Comparison of ENCODE assay signal across 13 cellular contexts in genomic region chr7:2893411-2893861, GRCh38. TPM values are rescaled to one million over a fixed set of nuclear protein-coding genes. Genes with fewer than 3 reads are reported as not detected.
DNase-seq lines count a peak whose midpoint lies in the region; ATAC-seq and TF ChIP-seq lines count a peak whose summit lies in the region.
"Had no signal": no experiment of that assay in that cellular context is flagged by ENCODE, and none has a peak within 500 bp of the region (broad histone marks: within the 10 kb centered on the region; RNA-seq: fewer than 3 reads in every experiment).

No MANE protein-coding gene starts in this region.

- no peak overlapping the region for H3K9ac ChIP-seq in DND-41 (ENCODE audit: low read depth, low read length)

- H3K27me3 ChIP-seq in DND-41 (ENCODE audit: insufficient read depth, low read length, poor library complexity) = no peaks in the 10 kb centered on the region
- H3K27me3 ChIP-seq in adrenal gland = peaks cover 2% of the 10 kb centered on the region

- H3K4me1 ChIP-seq in DND-41 (ENCODE audit: insufficient read depth, low read length) = peaks cover 26% of the 10 kb centered on the region
- H3K4me1 ChIP-seq in adrenal gland (replicated peaks in 1 of 2) = no peaks in the 10 kb centered on the region

- H3K4me3 Mint-ChIP-seq in immature natural killer cell = peak overlapping the region; percentile 61 to 89 (median 86)

- H3K36me3 Mint-ChIP-seq in immature natural killer cell = no peaks in the 10 kb centered on the region
- H3K36me3 Mint-ChIP-seq: CD4-positive, alpha-beta memory T cell had no signal

- peaks cover 30 to 33% of the 10 kb centered on the region in 2 donors for H3K4me1 Mint-ChIP-seq in immature natural killer cell

- no peak for TF ChIP-seq POLR2A in adrenal gland (IDR thresholded peaks at IDR 0.05)

- H3K79me2 ChIP-seq in DND-41 (ENCODE audit: insufficient read depth, low read length) = no peaks in the 10 kb centered on the region

- H3K27ac ChIP-seq in DND-41 (ENCODE audit: low read length) = peak overlapping the region; percentile 29; the same call in 1 of the 2 replicates
- no peak overlapping the region for H3K27ac ChIP-seq in adrenal gland

- no peaks in the 10 kb centered on the region for H3K9me3 ChIP-seq in DND-41 (ENCODE audit: insufficient read depth, low read length, severe bottlenecking)
- no peaks in the 10 kb centered on the region for H3K9me3 ChIP-seq in adrenal gland (replicated peaks in 1 of 3)

- TF ChIP-seq CTCF in DND-41 (IDR thresholded peaks at IDR 0.05; ENCODE audit: borderline replicate concordance, extremely low read depth, low read length, poor library complexity, severe bottlenecking) (no peak), adrenal gland (IDR thresholded peaks at IDR 0.05) (no peak)

- 67 to 78% (median 76%) methylated on average over 7 to 9 of the region's 9 CpGs for WGBS in adrenal gland, 4 donors

- peak overlapping the region; percentile 60; the same call in 1 of the 2 replicates for H3K4me2 ChIP-seq in DND-41 (ENCODE audit: insufficient read depth, low read length)

- intact Hi-C loops in adrenal gland (cut with DNase I) = no loop called here

- H3K4me3 ChIP-seq in DND-41 (ENCODE audit: low read depth in 1 of 2, low read length in 2 of 2) = peak overlapping the region in 1 of 2 experiments; percentile 14; a peak in 1 of 4 replicates
- no peak overlapping the region for H3K4me3 ChIP-seq in adrenal gland
- H3K4me3 ChIP-seq: lung had no signal

- no peaks in the 10 kb centered on the region for H4K20me1 ChIP-seq in DND-41 (ENCODE audit: insufficient read depth, low read length)

- peaks cover 0 to 2% (median 0%) of the 10 kb centered on the region in 6 donors for H3K9me3 Mint-ChIP-seq in immature natural killer cell
- H3K9me3 Mint-ChIP-seq: activated T-helper 2 cell treated with anti-CD3 and anti-CD28 coated beads, Interferon-gamma antibody, Interleukin-2, Interleukin-4, amounts not matched to agents 10 μg/mL and 5 μg/mL and 100 μg/mL, durations not matched to agents 14 hours and 24 hours and 36 hours had no signal

- H3K36me3 ChIP-seq in DND-41 (ENCODE audit: insufficient read depth, low read length) (no peaks in the 10 kb centered on the region), adrenal gland (replicated peaks in 1 of 2) (no peaks in the 10 kb centered on the region)

- ATAC-seq in DND-41 (ENCODE audit: insufficient read depth, low read depth) (no peak), GM18511 (IDR thresholded peaks at IDR 0.05; ENCODE audit: unreplicated experiment) (peak; percentile 32)

- H3K27ac Mint-ChIP-seq in immature natural killer cell = peak overlapping the region in 5 of 6 donors; percentile 66 to 91 (median 80)

- no peak for DNase-seq in DND-41
- peak; percentile 83 for DNase-seq in NAMALWA (ENCODE audit: low spot score)
- peak in 1 of 3 donors; percentile 30 for DNase-seq in immature natural killer cell
- no peak for DNase-seq in inferior parietal cortex (ENCODE audit: extremely low spot score)
- DNase-seq in amniotic stem cell (lab: John Stamatoyannopoulos, UW) = no peak
- no peak for DNase-seq in adrenal gland
- DNase-seq in NOMO-1 treated with DMSO at 0.1 percent for 48 hours (lab: John Stamatoyannopoulos, UW; ENCODE audit: unreplicated experiment) = no peak
- DNase-seq: CD4-positive, alpha-beta memory T cell; central memory CD4-positive, alpha-beta T cell; stimulated activated naive CD4-positive, alpha-beta T cell had no signal

- peaks cover 3 to 9% (median 7%) of the 10 kb centered on the region in 3 donors for H3K27me3 Mint-ChIP-seq in immature natural killer cell (ENCODE audit: low read depth in 3 of 3)
- H3K27me3 Mint-ChIP-seq: CD4-positive, alpha-beta memory T cell had no signal

- no peak overlapping the region for H2AFZ ChIP-seq in DND-41 (ENCODE audit: low read depth, low read length)

RNA-seq across cellular contexts. Expression of gene GNA12, which starts 49.3 kb away (rescaled TPM):
- 1 to 10 TPM; 4.7 to 6.1 (median 4.8) TPM for polyA plus RNA-seq in immature natural killer cell
- 10 to 100 TPM; 34.1 to 65.1 (median 52.6) TPM for total RNA-seq in adrenal gland
- 10 to 100 TPM in 2 of 3 donors, 1 to 10 TPM in 1; 8.2 to 30.9 (median 16.9) TPM for polyA plus RNA-seq in adrenal gland
